Comparison of ENCODE assay signal across 2 cellular contexts in genomic region chr1:93596329-93597089, GRCh38.
TF ChIP-seq lines count a peak whose summit lies in the region.

No MANE protein-coding gene starts in this region.

TF ChIP-seq in SK-N-SH, 30 proteins besides CTCF, POLR2A, EP300 and RAD21 (continued from another document):
- TF ChIP-seq MAX (IDR thresholded peaks at IDR 0.05; ENCODE audit: low read depth) (no peak), FOSL2 (IDR thresholded peaks at IDR 0.05; ENCODE audit: borderline replicate concordance, low read depth) (no peak), TEAD4 (IDR thresholded peaks at IDR 0.05; ENCODE audit: borderline replicate concordance, insufficient read depth) (no peak), MXI1 (IDR thresholded peaks at IDR 0.05; ENCODE audit: low read depth, low read length) (no peak), RFX5 (IDR thresholded peaks at IDR 0.05; ENCODE audit: low read length) (no peak), MEF2A (IDR thresholded peaks at IDR 0.05; ENCODE audit: borderline replicate concordance, low read depth) (no peak), POLR2AphosphoS5 (IDR thresholded peaks at IDR 0.05; ENCODE audit: low read depth, low read length) (no peak)
- TF ChIP-seq, protein P1, sequence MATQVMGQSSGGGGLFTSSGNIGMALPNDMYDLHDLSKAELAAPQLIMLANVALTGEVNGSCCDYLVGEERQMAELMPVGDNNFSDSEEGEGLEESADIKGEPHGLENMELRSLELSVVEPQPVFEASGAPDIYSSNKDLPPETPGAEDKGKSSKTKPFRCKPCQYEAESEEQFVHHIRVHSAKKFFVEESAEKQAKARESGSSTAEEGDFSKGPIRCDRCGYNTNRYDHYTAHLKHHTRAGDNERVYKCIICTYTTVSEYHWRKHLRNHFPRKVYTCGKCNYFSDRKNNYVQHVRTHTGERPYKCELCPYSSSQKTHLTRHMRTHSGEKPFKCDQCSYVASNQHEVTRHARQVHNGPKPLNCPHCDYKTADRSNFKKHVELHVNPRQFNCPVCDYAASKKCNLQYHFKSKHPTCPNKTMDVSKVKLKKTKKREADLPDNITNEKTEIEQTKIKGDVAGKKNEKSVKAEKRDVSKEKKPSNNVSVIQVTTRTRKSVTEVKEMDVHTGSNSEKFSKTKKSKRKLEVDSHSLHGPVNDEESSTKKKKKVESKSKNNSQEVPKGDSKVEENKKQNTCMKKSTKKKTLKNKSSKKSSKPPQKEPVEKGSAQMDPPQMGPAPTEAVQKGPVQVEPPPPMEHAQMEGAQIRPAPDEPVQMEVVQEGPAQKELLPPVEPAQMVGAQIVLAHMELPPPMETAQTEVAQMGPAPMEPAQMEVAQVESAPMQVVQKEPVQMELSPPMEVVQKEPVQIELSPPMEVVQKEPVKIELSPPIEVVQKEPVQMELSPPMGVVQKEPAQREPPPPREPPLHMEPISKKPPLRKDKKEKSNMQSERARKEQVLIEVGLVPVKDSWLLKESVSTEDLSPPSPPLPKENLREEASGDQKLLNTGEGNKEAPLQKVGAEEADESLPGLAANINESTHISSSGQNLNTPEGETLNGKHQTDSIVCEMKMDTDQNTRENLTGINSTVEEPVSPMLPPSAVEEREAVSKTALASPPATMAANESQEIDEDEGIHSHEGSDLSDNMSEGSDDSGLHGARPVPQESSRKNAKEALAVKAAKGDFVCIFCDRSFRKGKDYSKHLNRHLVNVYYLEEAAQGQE (IDR thresholded peaks at IDR 0.05; ENCODE audit: low read depth, low read length): no peak
- TF ChIP-seq, protein P2, sequence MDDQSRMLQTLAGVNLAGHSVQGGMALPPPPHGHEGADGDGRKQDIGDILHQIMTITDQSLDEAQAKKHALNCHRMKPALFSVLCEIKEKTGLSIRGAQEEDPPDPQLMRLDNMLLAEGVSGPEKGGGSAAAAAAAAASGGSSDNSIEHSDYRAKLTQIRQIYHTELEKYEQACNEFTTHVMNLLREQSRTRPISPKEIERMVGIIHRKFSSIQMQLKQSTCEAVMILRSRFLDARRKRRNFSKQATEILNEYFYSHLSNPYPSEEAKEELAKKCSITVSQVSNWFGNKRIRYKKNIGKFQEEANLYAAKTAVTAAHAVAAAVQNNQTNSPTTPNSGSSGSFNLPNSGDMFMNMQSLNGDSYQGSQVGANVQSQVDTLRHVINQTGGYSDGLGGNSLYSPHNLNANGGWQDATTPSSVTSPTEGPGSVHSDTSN (IDR thresholded peaks at IDR 0.05): no peak

TF ChIP-seq in SK-N-SH treated with all-trans-retinoic acid at 6 μM for 48 hours, 23 proteins besides CTCF, POLR2A, EP300 and RAD21 (continued from another document):
- no peak for TF ChIP-seq CSRNP3 (CRISPR knock-in tag; IDR thresholded peaks at IDR 0.05)
- TF ChIP-seq ARNTL (CRISPR knock-in tag; IDR thresholded peaks at IDR 0.05; ENCODE audit: borderline replicate concordance, low read depth): no peak
- no peak for TF ChIP-seq ZFP30 (CRISPR knock-in tag; IDR thresholded peaks at IDR 0.05)
- no peak for TF ChIP-seq RARB (CRISPR knock-in tag; IDR thresholded peaks at IDR 0.05)
TF ChIP-seq in SK-N-SH treated with all-trans-retinoic acid at 6 μM for 48 hours: peak in this region for 0.
